Comparison of ENCODE assay signal across 8 cellular contexts in the genomic region with DNA sequence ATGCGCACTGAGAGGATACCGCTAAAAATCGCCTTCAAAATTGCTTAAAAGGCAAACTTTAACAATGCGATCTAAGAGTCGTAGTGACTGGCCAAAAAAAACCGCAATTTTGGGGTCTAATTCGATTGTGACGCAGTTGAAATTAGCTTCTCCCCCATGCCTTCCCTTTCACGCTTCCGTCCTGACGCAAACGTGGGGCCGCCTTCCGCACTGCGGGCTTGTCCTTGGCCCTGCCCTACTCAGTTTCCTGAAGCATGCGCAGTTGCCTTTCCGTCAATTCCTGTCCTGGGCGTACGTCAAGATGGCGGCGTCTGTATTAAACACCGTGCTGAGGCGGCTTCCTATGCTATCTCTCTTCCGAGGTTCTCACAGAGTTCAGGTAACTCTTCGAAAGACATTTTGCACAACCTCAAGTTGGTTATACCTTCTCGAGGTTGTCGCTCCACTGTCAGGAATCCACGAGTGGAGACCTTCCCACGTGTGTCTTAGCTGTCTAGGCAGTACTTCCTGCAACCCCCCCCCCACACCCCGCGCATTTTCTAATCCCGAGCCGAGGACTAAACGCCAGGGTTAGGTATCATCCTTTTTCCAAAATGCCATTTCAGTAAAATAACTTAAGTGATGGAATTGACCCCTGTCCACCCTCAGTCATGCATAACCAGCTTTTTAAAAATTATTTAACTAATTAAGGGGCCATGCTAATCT. TPM values are rescaled to one million over a fixed set of nuclear protein-coding genes. Genes with fewer than 3 reads are reported as not detected.
DNase-seq lines count a peak whose midpoint lies in the region; ATAC-seq and TF ChIP-seq lines count a peak whose summit lies in the region.

TSS of gene MRPS18B (plus strand) at position 276 of the 705 bp plus-strand sequence. CDS start at position 302, 26 bp downstream.

- ATAC-seq in HG03439 (IDR thresholded peaks at IDR 0.05; ENCODE audit: unreplicated experiment): peak; percentile 76
- peak; percentile 81 for ATAC-seq in activated CD4-positive, alpha-beta T cell treated with anti-CD3 and anti-CD28 coated beads for 36 hours

- no peak for TF ChIP-seq CTCF in choroid plexus epithelial cell (conservative IDR thresholded peaks at IDR 0.05; ENCODE audit: low read depth, low read length)

- H3K36me3 Mint-ChIP-seq in activated CD4-positive, alpha-beta T cell treated with anti-CD3 and anti-CD28 coated beads for 36 hours (ENCODE audit: low read depth): peaks cover 75% of the 10 kb centered on the region

- no peaks in the 10 kb centered on the region for H3K27me3 Mint-ChIP-seq in activated CD4-positive, alpha-beta T cell treated with anti-CD3 and anti-CD28 coated beads for 36 hours

- DNase-seq in AG20443 (ENCODE audit: low spot score) (peak; percentile 96), NCI-H510A treated with DMSO at 0.1 percent for 48 hours (lab: John Stamatoyannopoulos, UW) (peak; percentile 99), choroid plexus epithelial cell (ENCODE audit: low read depth) (peak; percentile 99), kidney tubule cell (ENCODE audit: low spot score) (peak; percentile 98)
- DNase-seq in activated CD4-positive, alpha-beta T cell treated with anti-CD3 and anti-CD28 coated beads for 36 hours: peak; percentile 98
- DNase-seq in stimulated activated CD4-positive, alpha-beta T cell treated with anti-CD3 and anti-CD28 coated beads, Interleukin-1b, Interleukin-23, amount 100 ng/mL, for 24 hours (ENCODE audit: low read depth in 4 of 4, low spot score in 1 of 4): peak; percentile 90 to 96 (median 93)

- TF ChIP-seq POLR2A in GM19193 (IDR thresholded peaks at IDR 0.05; ENCODE audit: extremely low read depth, insufficient read depth, insufficient read length): peak; percentile 87

- intact Hi-C loops in activated CD4-positive, alpha-beta T cell treated with anti-CD3 and anti-CD28 coated beads for 36 hours (cut with DNase I, micrococcal nuclease): loop anchor here (1.0 to 10.0 kb wide), 24 partner anchors 9 to 1047 kb away; partner anchors contain the start of genes ABCF1 (in 2 of the 2), C6orf136 (in 2 of the 2), GNL1 (in 2 of the 2) and MDC1 (in 2 of the 2)

- H3K9me3 Mint-ChIP-seq in activated CD4-positive, alpha-beta T cell treated with anti-CD3 and anti-CD28 coated beads for 36 hours (ENCODE audit: low read depth): no peaks in the 10 kb centered on the region

- CTCF ChIA-PET in activated CD4-positive, alpha-beta T cell treated with anti-CD3 and anti-CD28 coated beads for 36 hours (lab: Charles Lee): interaction anchor here (0.5 to 2.4 kb wide), 14 partner anchors 12 to 211 kb away, joined by 3 to 11 read pairs (median 4); partner anchors contain the start of genes C6orf136, DHX16 and PRR3

- H3K4me3 ChIP-seq in choroid plexus epithelial cell (ENCODE audit: low read depth, low read length): peak within 1 kb of the TSS; percentile 90

- H3K27ac Mint-ChIP-seq in activated CD4-positive, alpha-beta T cell treated with anti-CD3 and anti-CD28 coated beads for 36 hours: peak within 1 kb of the TSS; percentile 98

- POLR2A ChIA-PET in activated CD4-positive, alpha-beta T cell treated with anti-CD3 and anti-CD28 coated beads for 36 hours (lab: Charles Lee): interaction anchor here (0.6 to 1.7 kb wide), 12 partner anchors 9 to 390 kb away, joined by 3 to 6 read pairs (median 4); partner anchors contain the start of genes ABCF1, ATAT1, DHX16 and MDC1

- peaks cover 35% of the 10 kb centered on the region for H3K4me1 Mint-ChIP-seq in activated CD4-positive, alpha-beta T cell treated with anti-CD3 and anti-CD28 coated beads for 36 hours

- peak within 1 kb of the TSS; percentile 97 for H3K4me3 Mint-ChIP-seq in activated CD4-positive, alpha-beta T cell treated with anti-CD3 and anti-CD28 coated beads for 36 hours

RNA-seq across cellular contexts. Expression of gene MRPS18B, which starts in this region (rescaled TPM):
- total RNA-seq in activated CD4-positive, alpha-beta T cell treated with anti-CD3 and anti-CD28 coated beads for 36 hours: 100 to 1,000 TPM; 111 to 114 TPM

Comparison
In these comparisons a context has a peak if more than half of its experiments do, and no peak if none do; other contexts are left out.
1. Peak in every context shown above with its lines: DNase-seq, ATAC-seq and H3K4me3 ChIP-seq.